In genomic region chr19:35712910-35713845, GRCh38 we compare ENCODE assay signal across 12 cellular contexts. TPM values are rescaled to one million over a fixed set of nuclear protein-coding genes. Genes with fewer than 3 reads are reported as not detected.
DNase-seq lines count a peak whose midpoint lies in the region; ATAC-seq and TF ChIP-seq lines count a peak whose summit lies in the region.
"Had no signal": no experiment of that assay in that cellular context is flagged by ENCODE, and none has a peak within 500 bp of the region (broad histone marks: within the 10 kb centered on the region; RNA-seq: fewer than 3 reads in every experiment).

No MANE protein-coding gene starts in this region.

- peak; percentile 93 for DNase-seq in stimulated activated CD4-positive, alpha-beta T cell treated with anti-CD3 and anti-CD28 coated beads, Interleukin-15, amount 100 ng/mL, for 24 hours
- no peak for DNase-seq in right lobe of liver
- DNase-seq in NCI-H2081 treated with DMSO at 0.1 percent for 48 hours (lab: John Stamatoyannopoulos, UW), result no peak
- no peak for DNase-seq in NCI-H446 treated with DMSO at 0.1 percent for 48 hours (lab: John Stamatoyannopoulos, UW)
- no peak for DNase-seq in GOT3 (lab: John Stamatoyannopoulos, UW)
- DNase-seq: foreskin keratinocyte, NCI-H1048 had no signal

- peaks cover 0 to 9% (median 4%) of the 10 kb centered on the region in 4 donors for H3K4me1 ChIP-seq in right lobe of liver
- H3K4me1 ChIP-seq: foreskin keratinocyte had no signal

- no peak overlapping the region for H3K27ac ChIP-seq in right lobe of liver
- H3K27ac ChIP-seq: foreskin keratinocyte had no signal

- H3K9me3 ChIP-seq in right lobe of liver, result no peaks in the 10 kb centered on the region

- intact Hi-C loops in right lobe of liver (cut with DNase I), result no loop called here

- H3K9me3 Mint-ChIP-seq in activated T-helper 17 cell treated with anti-CD3 and anti-CD28 coated beads, Interleukin-2, amount 50 U/mL, for 72 hours, result no peaks in the 10 kb centered on the region
- H3K9me3 Mint-ChIP-seq: CD14-positive monocyte had no signal

- H3K4me3 Mint-ChIP-seq in activated T-helper 17 cell treated with anti-CD3 and anti-CD28 coated beads, Interleukin-2, amount 50 U/mL, for 72 hours, result peak overlapping the region; percentile 96

- TF ChIP-seq CTCF in right lobe of liver (IDR thresholded peaks at IDR 0.05), result no peak

- TF ChIP-seq POLR2A in right lobe of liver (IDR thresholded peaks at IDR 0.05), result no peak

- no peaks in the 10 kb centered on the region for H3K27me3 Mint-ChIP-seq in activated T-helper 17 cell treated with anti-CD3 and anti-CD28 coated beads, Interleukin-2, amount 50 U/mL, for 72 hours

- 76% methylated on average over 6 of the region's 10 CpGs for WGBS in right lobe of liver (ENCODE audit: insufficient coverage, low coverage, low lambda C conversion rate, missing lambda C conversion rate)

- peak overlapping the region; percentile 49 for H3K4me3 ChIP-seq in GM08714 (ENCODE audit: low read length)
- H3K4me3 ChIP-seq in right lobe of liver, result no peak overlapping the region

- ATAC-seq in HG03432 (IDR thresholded peaks at IDR 0.05; ENCODE audit: unreplicated experiment), result peak; percentile 7
- peak; percentile 55 for ATAC-seq in activated T-helper 17 cell treated with anti-CD3 and anti-CD28 coated beads, Interleukin-2, amount 50 U/mL, for 72 hours (replicated peaks)
- no peak for ATAC-seq in right lobe of liver
- ATAC-seq: foreskin keratinocyte had no signal

- peak overlapping the region; percentile 98 for H3K27ac Mint-ChIP-seq in activated T-helper 17 cell treated with anti-CD3 and anti-CD28 coated beads, Interleukin-2, amount 50 U/mL, for 72 hours

- H3K36me3 Mint-ChIP-seq in activated T-helper 17 cell treated with anti-CD3 and anti-CD28 coated beads, Interleukin-2, amount 50 U/mL, for 72 hours (ENCODE audit: low read depth), result peaks cover 66% of the 10 kb centered on the region
- H3K36me3 Mint-ChIP-seq: brain, CD14-positive monocyte had no signal

- peaks cover 8% of the 10 kb centered on the region for H3K4me1 Mint-ChIP-seq in activated T-helper 17 cell treated with anti-CD3 and anti-CD28 coated beads, Interleukin-2, amount 50 U/mL, for 72 hours

- no peaks in the 10 kb centered on the region for H3K36me3 ChIP-seq in right lobe of liver

- no peaks in the 10 kb centered on the region for H3K27me3 ChIP-seq in right lobe of liver
- H3K27me3 ChIP-seq: foreskin keratinocyte had no signal

RNA-seq across cellular contexts. Expression of gene KMT2B, which starts 4.6 kb away (rescaled TPM):
- total RNA-seq in activated T-helper 17 cell treated with anti-CD3 and anti-CD28 coated beads, Interleukin-2, amount 50 U/mL, for 72 hours, result 100 to 1,000 TPM in 1 of 2 donors, 10 to 100 TPM in 1; 67.4 to 117 TPM
- total RNA-seq in right lobe of liver, result 10 to 100 TPM; 10.5 to 23.1 (median 15.0) TPM

RNA-seq across cellular contexts. Expression of gene ZBTB32, which starts 8.8 kb away (rescaled TPM):
- 100 to 1,000 TPM; 138 to 217 TPM for total RNA-seq in activated T-helper 17 cell treated with anti-CD3 and anti-CD28 coated beads, Interleukin-2, amount 50 U/mL, for 72 hours
- under 1 TPM in 1 of 6 experiments, not detected in 5; 0.15 TPM for total RNA-seq in right lobe of liver
- total RNA-seq: foreskin keratinocyte had no signal

RNA-seq across cellular contexts. Expression of gene IGFLR1, which starts 29.1 kb away (rescaled TPM):
- total RNA-seq in activated T-helper 17 cell treated with anti-CD3 and anti-CD28 coated beads, Interleukin-2, amount 50 U/mL, for 72 hours, result 100 to 1,000 TPM in 1 of 2 donors, 10 to 100 TPM in 1; 42.3 to 153 TPM
- 10 to 100 TPM; 16.3 to 58.9 (median 29.3) TPM for total RNA-seq in right lobe of liver

RNA-seq across cellular contexts. Expression of gene U2AF1L4, which starts 32.0 kb away (rescaled TPM):
- total RNA-seq in activated T-helper 17 cell treated with anti-CD3 and anti-CD28 coated beads, Interleukin-2, amount 50 U/mL, for 72 hours, result 10 to 100 TPM; 17.8 to 21.6 TPM
- 10 to 100 TPM; 11.3 to 19.9 (median 17.5) TPM for total RNA-seq in right lobe of liver

RNA-seq across cellular contexts. Expression of gene PSENEN, which starts 32.3 kb away (rescaled TPM):
- total RNA-seq in activated T-helper 17 cell treated with anti-CD3 and anti-CD28 coated beads, Interleukin-2, amount 50 U/mL, for 72 hours, result 10 to 100 TPM; 34.0 to 51.2 TPM
- 10 to 100 TPM; 24.2 to 42.9 (median 35.8) TPM for total RNA-seq in right lobe of liver

Comparison
In these comparisons a context has a peak if more than half of its experiments do, and no peak if none do; other contexts are left out.
1. ATAC-seq: peak in HG03432 (single experiment) and activated T-helper 17 cell treated with anti-CD3 and anti-CD28 coated beads, Interleukin-2, amount 50 U/mL, for 72 hours (single experiment); none in right lobe of liver (0 of 4).
2. RNA of gene ZBTB32, which starts 8.8 kb away (total RNA-seq): 138 to 217 TPM in activated T-helper 17 cell treated with anti-CD3 and anti-CD28 coated beads, Interleukin-2, amount 50 U/mL, for 72 hours; 0.15 TPM in right lobe of liver; every median in the first group is over 100 times any median in the second.